In genomic region chr22:50074056-50074455, GRCh38 we compare ENCODE assay signal across 18 cellular contexts. TPM values are rescaled to one million over a fixed set of nuclear protein-coding genes. Genes with fewer than 3 reads are reported as not detected.
DNase-seq lines count a peak whose midpoint lies in the region; ATAC-seq, FAIRE-seq and TF ChIP-seq lines count a peak whose summit lies in the region.
"Had no signal": no experiment of that assay in that cellular context is flagged by ENCODE, and none has a peak within 500 bp of the region (broad histone marks: within the 10 kb centered on the region; RNA-seq: fewer than 3 reads in every experiment).

No MANE protein-coding gene starts in this region.

- no peak overlapping the region for H3K9ac ChIP-seq in H9 (ENCODE audit: extremely low read depth, insufficient read length, low read length)
- H3K9ac ChIP-seq in K562 (ENCODE audit: insufficient read depth in 1 of 2, low read depth in 2 of 2, low read length in 2 of 2), result no peak overlapping the region; a peak in 1 of 4 replicates
- H3K9ac ChIP-seq in kidney (ENCODE audit: low read length in 2 of 2), result no peak overlapping the region
- H3K9ac ChIP-seq: KMS-11 had no signal

- no peak overlapping the region for H3K4me3 Mint-ChIP-seq in H9
- H3K4me3 Mint-ChIP-seq: CD4-positive, alpha-beta T cell had no signal

- no CpG with 5 or more reads among the region's 17 CpGs for WGBS in H9 (ENCODE audit: extremely low coverage, insufficient read length, low lambda C conversion rate)
- 18% methylated on average over 9 of the region's 17 CpGs for WGBS in K562 (ENCODE audit: insufficient coverage, low coverage, missing lambda C conversion rate)

- H3K27me3 Mint-ChIP-seq in H9 (ENCODE audit: low read depth), result peaks cover 1% of the 10 kb centered on the region; the same call in 1 of the 2 replicates
- H3K27me3 Mint-ChIP-seq: CD4-positive, alpha-beta T cell had no signal

- TF ChIP-seq CTCF in H9 (conservative IDR thresholded peaks at IDR 0.05), result peak; percentile 33; the same call in 2 of the 3 replicates
- 0 out of 6 replicates have a peak, but pooled peaks of 2 of the 3 experiments have one; percentile 6 to 16 for TF ChIP-seq CTCF in K562 (IDR thresholded peaks at IDR 0.05 in 2 of 3, conservative IDR thresholded peaks at IDR 0.05 in 1 of 3; ENCODE audit: insufficient read depth in 2 of 3, low read depth in 1 of 3, low read length in 3 of 3)
- TF ChIP-seq CTCF in kidney (IDR thresholded peaks at IDR 0.05; ENCODE audit: borderline replicate concordance, extremely low read depth, insufficient read depth), result no peak

- no peak overlapping the region for H3K56ac ChIP-seq in H9 (ENCODE audit: insufficient read length, low read depth, low read length)

- no peak overlapping the region for H2BK120ac ChIP-seq in H9 (ENCODE audit: low read depth, low read length, poor library complexity, severe bottlenecking)

- POLR2A ChIA-PET in K562 (lab: Yijun Ruan, JAX), result interaction anchor here (0.8 to 1.8 kb wide), 2 partner anchors 14 to 301 kb away, joined by 3 to 4 read pairs; no protein-coding TSS in a partner anchor

- CTCF ChIA-PET in K562 (lab: Yijun Ruan, JAX; ENCODE audit: low intra/inter-chr PET ratio), result no interaction called here

- no peak overlapping the region for H4K8ac ChIP-seq in H9 (replicated peaks; ENCODE audit: insufficient read length, low read depth, low read length)

- H2AFZ ChIP-seq in H9 (ENCODE audit: low read length) (no peak overlapping the region), K562 (ENCODE audit: low read depth, low read length) (no peak overlapping the region)

- H3K4me2 ChIP-seq in H9 (ENCODE audit: insufficient read depth, insufficient read length, low read length) (no peak overlapping the region), K562 (ENCODE audit: insufficient read depth, low read length) (no peak overlapping the region)
- H3K4me2 ChIP-seq: KMS-11 had no signal

- H2BK5ac ChIP-seq in H9 (ENCODE audit: insufficient read length, low read length), result no peak overlapping the region

- H3K9me3 ChIP-seq in H9 (ENCODE audit: control insufficient read depth, low read depth, low read length) (no peaks in the 10 kb centered on the region), K562 (replicated peaks; ENCODE audit: control insufficient read depth, insufficient read depth, low read depth, low read length) (no peaks in the 10 kb centered on the region), kidney (ENCODE audit: control insufficient read depth in 1 of 2, low read length in 2 of 2) (no peaks in the 10 kb centered on the region)
- H3K9me3 ChIP-seq: BE2C, SJCRH30 had no signal

- no peak overlapping the region for H2BK15ac ChIP-seq in H9 (ENCODE audit: low read depth, low read length)

- H3K27me3 ChIP-seq in H9 (ENCODE audit: insufficient read depth, low read length) (no peaks in the 10 kb centered on the region), K562 (ENCODE audit: control insufficient read depth in 2 of 2, insufficient read depth in 2 of 2, low read length in 2 of 2) (no peaks in the 10 kb centered on the region)
- H3K27me3 ChIP-seq: BE2C had no signal

- no peak overlapping the region for H3T11ph ChIP-seq in H9 (ENCODE audit: low read length)

- peak; percentile 39; the same call in 1 of the 3 replicates for ATAC-seq in K562
- ATAC-seq in GM18498 (IDR thresholded peaks at IDR 0.05; ENCODE audit: unreplicated experiment), result no peak
- ATAC-seq: PC-3 had no signal

- no peak for TF ChIP-seq EP300 in K562 (IDR thresholded peaks at IDR 0.05; ENCODE audit: low read length)

- no peak overlapping the region for H2BK20ac ChIP-seq in H9 (ENCODE audit: low read depth, low read length, poor library complexity, severe bottlenecking)

- no peak overlapping the region for H3K27ac ChIP-seq in H9 (ENCODE audit: insufficient read length, low read depth, low read length)
- no peak overlapping the region for H3K27ac ChIP-seq in K562 (ENCODE audit: extremely low read depth, low read depth, low read length)
- no peak overlapping the region for H3K27ac ChIP-seq in kidney (ENCODE audit: low read depth in 2 of 2, low read length in 2 of 2)
- H3K27ac ChIP-seq: KMS-11, SJCRH30 had no signal

- no peak for TF ChIP-seq POLR2A in K562 (conservative IDR thresholded peaks at IDR 0.05)

- intact Hi-C loops in K562 (cut with micrococcal nuclease), result no loop called here
- intact Hi-C loops in kidney (cut with DNase I), result no loop called here

- BruUV-seq in K562 (replicated peaks; lab: Mats Ljungman, UMichigan), result no TSS peak

- no peak overlapping the region; the same call in 1 of the 2 replicates for H3K14ac ChIP-seq in H9 (ENCODE audit: insufficient read depth, low read length)

- no peak overlapping the region for H3K4ac ChIP-seq in H9 (ENCODE audit: low read depth, low read length)

- H4K20me1 ChIP-seq in H9 (ENCODE audit: control insufficient read depth, insufficient read depth, insufficient read length), result no peaks in the 10 kb centered on the region
- H4K20me1 ChIP-seq in K562 (replicated peaks; ENCODE audit: control insufficient read depth, insufficient read depth, low read length), result no peaks in the 10 kb centered on the region

- 0 out of 4 replicates have a peak, but pooled peaks cover 0 to 8% of the 10 kb centered on the region in 2 experiments for H3K4me1 Mint-ChIP-seq in H9

- no peaks in the 10 kb centered on the region for H3K9me1 ChIP-seq in K562 (ENCODE audit: control insufficient read depth, insufficient read depth, low read length)

- H2AK5ac ChIP-seq in H9 (ENCODE audit: insufficient read length, low read length), result no peak overlapping the region

- H3K27ac Mint-ChIP-seq in H9, result no peak overlapping the region
- H3K27ac Mint-ChIP-seq: CD4-positive, alpha-beta T cell had no signal

- H3K4me3 ChIP-seq in K562 (no peak overlapping the region), kidney (ENCODE audit: low read length in 2 of 2) (no peak overlapping the region)
- H3K4me3 ChIP-seq: SJCRH30 had no signal

- no peaks in the 10 kb centered on the region for H3K4me1 ChIP-seq in H9 (ENCODE audit: insufficient read depth, low read length)
- peaks cover 0 to 38% of the 10 kb centered on the region in 2 experiments; a peak in 2 of 5 replicates for H3K4me1 ChIP-seq in K562 (replicated peaks in 1 of 2; ENCODE audit: control insufficient read depth in 2 of 2, insufficient read depth in 2 of 2, low read length in 2 of 2)
- no peaks in the 10 kb centered on the region for H3K4me1 ChIP-seq in kidney (ENCODE audit: control insufficient read depth in 1 of 2, insufficient read depth in 1 of 2, low read depth in 1 of 2, low read length in 2 of 2)
- H3K4me1 ChIP-seq: BE2C, SJCRH30 had no signal

- no peaks in the 10 kb centered on the region for H3K9me3 Mint-ChIP-seq in H9
- H3K9me3 Mint-ChIP-seq: CD4-positive, alpha-beta T cell had no signal

- TF ChIP-seq RAD21 in K562 (CRISPR knock-in tag; conservative IDR thresholded peaks at IDR 0.05 in 1 of 2, IDR thresholded peaks at IDR 0.05 in 1 of 2), result no peak

- no peak overlapping the region for H4K91ac ChIP-seq in H9 (ENCODE audit: insufficient read length, low read depth, low read length)

- H3K79me2 ChIP-seq in H9 (ENCODE audit: insufficient read depth, low read length) (no peaks in the 10 kb centered on the region), K562 (ENCODE audit: control insufficient read depth, insufficient read depth, low read length) (no peaks in the 10 kb centered on the region)

- no peaks in the 10 kb centered on the region for H3K23me2 ChIP-seq in H9 (ENCODE audit: insufficient read length, low read depth, low read length, poor library complexity, severe bottlenecking)

- H3K23ac ChIP-seq in H9 (ENCODE audit: insufficient read length, low read depth, low read length), result no peak overlapping the region

- no peak overlapping the region for H2BK12ac ChIP-seq in H9 (ENCODE audit: insufficient read length, low read depth, low read length)

- no peak overlapping the region for H4K5ac ChIP-seq in H9 (ENCODE audit: insufficient read length, low read depth, low read length)

- H3K36me3 Mint-ChIP-seq in H9 (ENCODE audit: insufficient read depth in 1 of 3, low read depth in 3 of 3), result no peaks in the 10 kb centered on the region

- DNase-seq in H9, result peak; percentile 32
- peak in 3 of 4 experiments; percentile 17 to 38 (median 29) for DNase-seq in K562 (ENCODE audit: extremely low read depth in 1 of 4, low spot score in 3 of 4)
- peak; percentile 39 for DNase-seq in kidney
- DNase-seq in stromal cell of bone marrow (ENCODE audit: low read depth), result peak; percentile 9
- DNase-seq in NCI-H524 treated with DMSO at 0.1 percent for 48 hours (lab: John Stamatoyannopoulos, UW), result no peak
- DNase-seq in activated CD4-positive, alpha-beta T cell treated with anti-CD3 and anti-CD28 coated beads, Interleukin-2, amount 50 U/mL, for 48 hours, result no peak
- DNase-seq: BE2C; CD4-positive, alpha-beta T cell; NCI-H1048; NCI-H1436 treated with DMSO at 0.1 percent for 48 hours; NCI-H2081; NCI-H82; PC-3; SJCRH30 had no signal

- in situ Hi-C loops in K562 (cut with MboI), result no loop called here

- FAIRE-seq in K562 (lab: Jason Lieb, UNC) (no peak), kidney (lab: Jason Lieb, UNC) (no peak)

- no peaks in the 10 kb centered on the region for H3K79me1 ChIP-seq in H9 (ENCODE audit: insufficient read depth, low read depth, low read length, poor library complexity, severe bottlenecking)

- no peak overlapping the region for H3K18ac ChIP-seq in H9 (ENCODE audit: insufficient read length, low read depth, low read length)

- no peaks in the 10 kb centered on the region for H3K36me3 ChIP-seq in K562 (ENCODE audit: control insufficient read depth, insufficient read depth, low read length)
- no peaks in the 10 kb centered on the region for H3K36me3 ChIP-seq in kidney (ENCODE audit: control insufficient read depth in 1 of 2, insufficient read depth in 2 of 2, low read length in 2 of 2)
- H3K36me3 ChIP-seq: BE2C, SJCRH30 had no signal

RNA-seq across cellular contexts. Expression of gene MLC1, which starts 11.2 kb away (rescaled TPM):
- total RNA-seq in H9 (2021), result not detected in 2 replicates
- 0.39 and 1.0 TPM in 2 replicates for total RNA-seq in K562 (2011; cell fraction: chromatin; rRNA removed; ENCODE audit: low replicate concordance)
- total RNA-seq in K562 (2011; cell fraction: nucleolus; rRNA removed), result 0.92 and 1.0 TPM in 2 replicates
- 0.51 and 0.61 TPM in 2 replicates for total RNA-seq in K562 (2011; cell fraction: nucleoplasm; rRNA removed)
- total RNA-seq in K562 (2014; rRNA removed), result 0.24 and 0.27 TPM in 2 replicates
- 0.06 and 0.15 TPM in 2 replicates for total RNA-seq in K562 (2014; rRNA removed; fragmentation: Illumina TruSeq; extraction: Trizol)
- 0.98 and 1.1 TPM in 2 replicates for total RNA-seq in K562 (2015; rRNA removed; fragmentation: Illumina TruSeq; extraction: Trizol)
- 0.54 and 0.66 TPM in 2 replicates for total RNA-seq in K562 (2021)
- polyA plus RNA-seq in K562 (2011; rRNA removed), result 0.22 and 0.85 TPM in 2 replicates
- 0.37 and 1.4 TPM in 2 replicates for polyA plus RNA-seq in K562 (2011; cell fraction: cytosol; rRNA removed)
- polyA plus RNA-seq in K562 (2011; cell fraction: nucleus; rRNA removed), result 0.49 and 1.1 TPM in 2 replicates
- polyA plus RNA-seq in K562 (2012), result 1.8 and 2.2 TPM in 2 replicates
- polyA plus RNA-seq in K562 (2014; fragmentation: Illumina TruSeq; extraction: Trizol), result 0.36 and 0.39 TPM in 2 replicates
- polyA plus RNA-seq in K562 (2014; fragmentation: Nextera tagmentation; extraction: Ambion mirVana), result under 1 TPM; 0.06 to 0.13 TPM
- 0.38 and 0.91 TPM in 2 replicates for polyA plus RNA-seq in K562 (2014; rRNA removed)
- polyA minus RNA-seq in K562 (2011; rRNA and poly(A)+ RNA removed), result 0.15 and 1.4 TPM in 2 replicates
- 1.3 TPM in 1 of 2 replicates, not detected in the other for polyA minus RNA-seq in K562 (2011; cell fraction: cytosol; rRNA and poly(A)+ RNA removed)
- 0.11 and 0.27 TPM in 2 replicates for polyA minus RNA-seq in K562 (2011; cell fraction: nucleus; rRNA and poly(A)+ RNA removed)
- total RNA-seq in kidney, result 0.28 TPM
- polyA plus RNA-seq in kidney (ENCODE audit: insufficient read depth, low read depth, low replicate concordance), result not detected

RNA-seq across cellular contexts. Expression of gene MOV10L1, which starts 15.8 kb away (rescaled TPM):
- not detected in 2 replicates for total RNA-seq in H9 (2021)
- total RNA-seq in K562 (2011; cell fraction: chromatin; rRNA removed; ENCODE audit: low replicate concordance), result 2.1 and 2.8 TPM in 2 replicates
- 0.39 and 1.3 TPM in 2 replicates for total RNA-seq in K562 (2011; cell fraction: nucleolus; rRNA removed)
- total RNA-seq in K562 (2011; cell fraction: nucleoplasm; rRNA removed), result 0.69 and 1.2 TPM in 2 replicates
- 0.09 and 0.33 TPM in 2 replicates for total RNA-seq in K562 (2014; rRNA removed)
- 0.10 and 0.22 TPM in 2 replicates for total RNA-seq in K562 (2014; rRNA removed; fragmentation: Illumina TruSeq; extraction: Trizol)
- 0.30 and 0.43 TPM in 2 replicates for total RNA-seq in K562 (2015; rRNA removed; fragmentation: Illumina TruSeq; extraction: Trizol)
- total RNA-seq in K562 (2021), result 0.33 and 0.34 TPM in 2 replicates
- polyA plus RNA-seq in K562 (2011; rRNA removed), result 0.40 and 0.43 TPM in 2 replicates
- polyA plus RNA-seq in K562 (2011; cell fraction: cytosol; rRNA removed), result 0.16 and 0.18 TPM in 2 replicates
- polyA plus RNA-seq in K562 (2011; cell fraction: nucleus; rRNA removed), result 2.0 and 2.7 TPM in 2 replicates
- 0.61 and 1.1 TPM in 2 replicates for polyA plus RNA-seq in K562 (2012)
- 0.15 and 0.24 TPM in 2 replicates for polyA plus RNA-seq in K562 (2014; fragmentation: Illumina TruSeq; extraction: Trizol)
- under 1 TPM; 0.06 to 0.10 TPM for polyA plus RNA-seq in K562 (2014; fragmentation: Nextera tagmentation; extraction: Ambion mirVana)
- polyA plus RNA-seq in K562 (2014; rRNA removed), result 0.15 and 0.85 TPM in 2 replicates
- 0.21 and 0.24 TPM in 2 replicates for polyA minus RNA-seq in K562 (2011; rRNA and poly(A)+ RNA removed)
- polyA minus RNA-seq in K562 (2011; cell fraction: cytosol; rRNA and poly(A)+ RNA removed), result not detected in 2 replicates
- polyA minus RNA-seq in K562 (2011; cell fraction: nucleus; rRNA and poly(A)+ RNA removed), result 0.27 and 1.2 TPM in 2 replicates
- total RNA-seq in kidney, result 0.38 TPM
- polyA plus RNA-seq in kidney (ENCODE audit: insufficient read depth, low read depth, low replicate concordance), result 0.62 TPM
- total RNA-seq: CD4-positive, alpha-beta T cell; SJCRH30 had no signal

RNA-seq across cellular contexts. Expression of gene TTLL8, which starts 16.0 kb away (rescaled TPM):
- total RNA-seq in H9 (2021) (not detected in 2 replicates), K562 (2014; rRNA removed) (not detected in 2 replicates), K562 (2014; rRNA removed; fragmentation: Illumina TruSeq; extraction: Trizol) (not detected in 2 replicates), K562 (2015; rRNA removed; fragmentation: Illumina TruSeq; extraction: Trizol) (not detected in 2 replicates), K562 (2021) (not detected in 2 replicates), kidney (not detected)
- not detected in 2 replicates for total RNA-seq in K562 (2011; cell fraction: chromatin; rRNA removed; ENCODE audit: low replicate concordance)
- total RNA-seq in K562 (2011; cell fraction: nucleolus; rRNA removed), result not detected in 2 replicates
- not detected in 2 replicates for total RNA-seq in K562 (2011; cell fraction: nucleoplasm; rRNA removed)
- polyA plus RNA-seq in K562 (2011; rRNA removed) (not detected in 2 replicates), K562 (2014; fragmentation: Illumina TruSeq; extraction: Trizol) (not detected in 2 replicates), K562 (2014; fragmentation: Nextera tagmentation; extraction: Ambion mirVana) (not detected), K562 (2014; rRNA removed) (not detected in 2 replicates), kidney (ENCODE audit: insufficient read depth, low read depth, low replicate concordance) (not detected)
- not detected in 2 replicates for polyA plus RNA-seq in K562 (2011; cell fraction: cytosol; rRNA removed)
- not detected in 2 replicates for polyA plus RNA-seq in K562 (2011; cell fraction: nucleus; rRNA removed)
- polyA plus RNA-seq in K562 (2012), result not detected in 2 replicates
- not detected in 2 replicates for polyA minus RNA-seq in K562 (2011; rRNA and poly(A)+ RNA removed)
- polyA minus RNA-seq in K562 (2011; cell fraction: cytosol; rRNA and poly(A)+ RNA removed), result not detected in 2 replicates
- not detected in 2 replicates for polyA minus RNA-seq in K562 (2011; cell fraction: nucleus; rRNA and poly(A)+ RNA removed)
- total RNA-seq: CD4-positive, alpha-beta T cell; M059J; PC-3; SJCRH30 had no signal
- polyA plus RNA-seq: AG04450 had no signal

Comparison
In these comparisons a context has a peak if more than half of its experiments do, and no peak if none do; other contexts are left out.
1. DNase-seq: peak in H9 (single experiment), K562 (3 of 4), kidney (single experiment) and stromal cell of bone marrow (single experiment); none in NCI-H524 treated with DMSO at 0.1 percent for 48 hours (single experiment) and activated CD4-positive, alpha-beta T cell treated with anti-CD3 and anti-CD28 coated beads, Interleukin-2, amount 50 U/mL, for 48 hours (0 of 2).